18 cellular contexts compared by ENCODE assay signal in genomic region chr4:2064276-2064991, GRCh38. TPM values are rescaled to one million over a fixed set of nuclear protein-coding genes. Genes with fewer than 3 reads are reported as not detected.
DNase-seq lines count a peak whose midpoint lies in the region; ATAC-seq, FAIRE-seq and TF ChIP-seq lines count a peak whose summit lies in the region.
"Had no signal": no experiment of that assay in that cellular context is flagged by ENCODE, and none has a peak within 500 bp of the region (broad histone marks: within the 10 kb centered on the region; RNA-seq: fewer than 3 reads in every experiment).

No MANE protein-coding gene starts in this region.

- 84% methylated on average over 16 of the region's 40 CpGs for WGBS in SK-N-SH (ENCODE audit: low lambda C conversion rate)
- WGBS in small intestine, 3 donors: 29 to 73% (median 65%) methylated on average over 31 to 40 of the region's 40 CpGs

- peaks cover 0 to 22% of the 10 kb centered on the region in 2 experiments; a peak in 1 of 4 replicates for H3K4me1 ChIP-seq in SK-N-SH (ENCODE audit: control insufficient read depth in 1 of 2, insufficient read depth in 2 of 2, low read depth in 1 of 2, low read length in 1 of 2)
- H3K4me1 ChIP-seq in Peyer's patch: peaks cover 0 to 14% (median 5%) of the 10 kb centered on the region in 4 donors
- H3K4me1 ChIP-seq in small intestine (ENCODE audit: control insufficient read depth in 2 of 2, insufficient read depth in 1 of 2, low read depth in 1 of 2, low read length in 1 of 2): no peaks in the 10 kb centered on the region
- H3K4me1 ChIP-seq: BE2C, SJCRH30 had no signal

- no peak overlapping the region for H3K27ac Mint-ChIP-seq in glutamatergic neuron (ENCODE audit: unreplicated experiment)
- no peak overlapping the region for H3K27ac Mint-ChIP-seq in progenitor cell of endocrine pancreas
- H3K27ac Mint-ChIP-seq: type B pancreatic cell had no signal

- no peak for TF ChIP-seq CTCF in SK-N-SH (IDR thresholded peaks at IDR 0.05)
- TF ChIP-seq CTCF in Peyer's patch (IDR thresholded peaks at IDR 0.05): no peak
- TF ChIP-seq CTCF in glutamatergic neuron (IDR thresholded peaks at IDR 0.05; ENCODE audit: partially characterized antibody, unreplicated experiment): no peak
- no peak for TF ChIP-seq CTCF in progenitor cell of endocrine pancreas (IDR thresholded peaks at IDR 0.05; ENCODE audit: unreplicated experiment)

- TF ChIP-seq POLR2A in Peyer's patch (IDR thresholded peaks at IDR 0.05): no peak

- ATAC-seq in SK-N-SH treated with all-trans-retinoic acid at 6 μM for 48 hours (no peak), HG03139 (IDR thresholded peaks at IDR 0.05; ENCODE audit: unreplicated experiment) (no peak)
- ATAC-seq: left lobe of liver had no signal

- peak; percentile 24 for DNase-seq in SK-N-SH
- peak in 2 of 3 donors; percentile 65 to 81 for DNase-seq in Peyer's patch
- peak; percentile 26 for DNase-seq in glutamatergic neuron
- DNase-seq in small intestine: peak; percentile 64
- DNase-seq in dermis blood vessel endothelial cell: no peak
- no peak for DNase-seq in progenitor cell of endocrine pancreas (ENCODE audit: low spot score, unreplicated experiment)
- DNase-seq: activated CD4-positive, CD25-positive, alpha-beta regulatory T cell; BE2C; Karpas-422; NCI-H2107; NCI-H526 treated with DMSO at 0.1 percent for 48 hours; SJCRH30; stimulated activated naive CD4-positive, alpha-beta T cell had no signal

- H3F3A ChIP-seq in SK-N-SH (replicated peaks; ENCODE audit: insufficient read depth): no peaks in the 10 kb centered on the region

- no peak overlapping the region for H3K4me3 ChIP-seq in SK-N-SH (ENCODE audit: low read depth in 2 of 2, low read length in 1 of 2)
- peak overlapping the region in 1 of 4 donors; percentile 26 for H3K4me3 ChIP-seq in Peyer's patch
- peak overlapping the region in 1 of 2 donors; percentile 14 for H3K4me3 ChIP-seq in small intestine (ENCODE audit: low read depth in 1 of 2, low read length in 2 of 2)
- H3K4me3 ChIP-seq: SJCRH30 had no signal

- FAIRE-seq in small intestine (lab: Jason Lieb, UNC): no peak
- FAIRE-seq: bronchial epithelial cell had no signal

- H3K4me3 Mint-ChIP-seq in glutamatergic neuron (ENCODE audit: unreplicated experiment): no peak overlapping the region
- H3K4me3 Mint-ChIP-seq in progenitor cell of endocrine pancreas (ENCODE audit: low read depth): no peak overlapping the region
- H3K4me3 Mint-ChIP-seq: type B pancreatic cell had no signal

- H3K27me3 ChIP-seq in SK-N-SH (ENCODE audit: insufficient read depth): no peaks in the 10 kb centered on the region
- peaks cover 0 to 16% of the 10 kb centered on the region in 2 donors for H3K27me3 ChIP-seq in Peyer's patch
- peaks cover 5 to 19% of the 10 kb centered on the region in 2 donors for H3K27me3 ChIP-seq in small intestine (ENCODE audit: control insufficient read depth in 2 of 2, insufficient read depth in 2 of 2, low read length in 2 of 2)
- H3K27me3 ChIP-seq: BE2C, SJCRH30 had no signal

- CTCF ChIA-PET in SK-N-SH (lab: Yijun Ruan, JAX): no interaction called here

- no peak overlapping the region for H2AFZ ChIP-seq in SK-N-SH (ENCODE audit: low read depth)

- no peak overlapping the region for H3K4me2 ChIP-seq in SK-N-SH

- H3K9me3 ChIP-seq in SK-N-SH: no peaks in the 10 kb centered on the region
- no peaks in the 10 kb centered on the region for H3K9me3 ChIP-seq in Peyer's patch
- H3K9me3 ChIP-seq in small intestine (ENCODE audit: control insufficient read depth, low read depth): no peaks in the 10 kb centered on the region
- H3K9me3 ChIP-seq: BE2C, SJCRH30 had no signal

- no peak for TF ChIP-seq EP300 in SK-N-SH (IDR thresholded peaks at IDR 0.05; ENCODE audit: borderline replicate concordance in 1 of 2, low read depth in 1 of 2, low read length in 1 of 2)

- H3K36me3 Mint-ChIP-seq in glutamatergic neuron (ENCODE audit: unreplicated experiment): no peaks in the 10 kb centered on the region
- H3K36me3 Mint-ChIP-seq in progenitor cell of endocrine pancreas (ENCODE audit: insufficient read depth): peaks cover 3% of the 10 kb centered on the region
- H3K36me3 Mint-ChIP-seq: type B pancreatic cell had no signal

- no peak overlapping the region for H3K9ac ChIP-seq in SK-N-SH

- no peaks in the 10 kb centered on the region for H3K79me2 ChIP-seq in SK-N-SH (ENCODE audit: insufficient read depth)

- H3K36me3 ChIP-seq in SK-N-SH (replicated peaks in 1 of 2; ENCODE audit: control insufficient read depth in 1 of 2, insufficient read depth in 2 of 2, low read length in 1 of 2) (no peaks in the 10 kb centered on the region), Peyer's patch (no peaks in the 10 kb centered on the region), small intestine (ENCODE audit: control insufficient read depth in 2 of 2, insufficient read depth in 2 of 2, low read length in 2 of 2) (no peaks in the 10 kb centered on the region)
- H3K36me3 ChIP-seq: SJCRH30 had no signal

- H3K4me1 Mint-ChIP-seq in glutamatergic neuron (ENCODE audit: low read depth, unreplicated experiment) (no peaks in the 10 kb centered on the region), progenitor cell of endocrine pancreas (ENCODE audit: low read depth) (no peaks in the 10 kb centered on the region)

- H3K27ac ChIP-seq in SK-N-SH (ENCODE audit: low read depth in 2 of 2, low read length in 1 of 2) (no peak overlapping the region), Peyer's patch (no peak overlapping the region), small intestine (ENCODE audit: low read depth in 1 of 2, low read length in 1 of 2) (no peak overlapping the region)
- H3K27ac ChIP-seq: SJCRH30 had no signal

- TF ChIP-seq RAD21 in SK-N-SH (IDR thresholded peaks at IDR 0.05; ENCODE audit: low read length): no peak

- H3K9me3 Mint-ChIP-seq in glutamatergic neuron (ENCODE audit: unreplicated experiment) (peaks cover 4% of the 10 kb centered on the region), progenitor cell of endocrine pancreas (ENCODE audit: low read depth) (no peaks in the 10 kb centered on the region)
- H3K9me3 Mint-ChIP-seq: type B pancreatic cell had no signal

- peaks cover 7% of the 10 kb centered on the region for H3K27me3 Mint-ChIP-seq in glutamatergic neuron (ENCODE audit: unreplicated experiment)
- H3K27me3 Mint-ChIP-seq in progenitor cell of endocrine pancreas: no peaks in the 10 kb centered on the region

- H4K20me1 ChIP-seq in SK-N-SH (ENCODE audit: insufficient read depth): no peaks in the 10 kb centered on the region

- POLR2A ChIA-PET in SK-N-SH (lab: Yijun Ruan, JAX): interaction anchor here (0.6 to 1.3 kb wide), 2 partner anchors 9 to 77 kb away, joined by 4 to 5 read pairs; no protein-coding TSS in a partner anchor

- no peaks in the 10 kb centered on the region for H3K9me2 ChIP-seq in SK-N-SH

TF ChIP-seq in SK-N-SH, 30 proteins besides CTCF, POLR2A, EP300 and RAD21:
- TF ChIP-seq SIN3A (IDR thresholded peaks at IDR 0.05; ENCODE audit: borderline replicate concordance, low read depth, low read length): no peak
- no peak for TF ChIP-seq NRF1 (IDR thresholded peaks at IDR 0.05; ENCODE audit: low read depth, low read length)
- TF ChIP-seq JUND (IDR thresholded peaks at IDR 0.05): no peak

TF ChIP-seq in SK-N-SH treated with all-trans-retinoic acid at 6 μM for 48 hours, 23 proteins besides CTCF, POLR2A, EP300 and RAD21:
- TF ChIP-seq ZFP3 (CRISPR knock-in tag; IDR thresholded peaks at IDR 0.05): no peak
- TF ChIP-seq CSRNP3 (CRISPR knock-in tag; IDR thresholded peaks at IDR 0.05): no peak
- no peak for TF ChIP-seq POU6F1 (CRISPR knock-in tag; IDR thresholded peaks at IDR 0.05; ENCODE audit: borderline replicate concordance, low read depth)
- TF ChIP-seq ZNF8 (CRISPR knock-in tag; IDR thresholded peaks at IDR 0.05): no peak
- no peak for TF ChIP-seq GLIS3 (CRISPR knock-in tag; IDR thresholded peaks at IDR 0.05)
TF ChIP-seq in SK-N-SH treated with all-trans-retinoic acid at 6 μM for 48 hours: peak in this region for 0.

RNA-seq across cellular contexts. Expression of gene NAT8L, which starts 5.3 kb away (rescaled TPM):
- polyA plus RNA-seq in SK-N-SH (2012; rRNA removed) (0.43 and 0.86 TPM in 2 replicates), small intestine (1 to 10 TPM in 1 of 3 donors, under 1 TPM in 1, not detected in 1; under 0.01 to 1.8 TPM)
- polyA plus RNA-seq in SK-N-SH (2012; cell fraction: cytosol; rRNA removed): 0.41 and 0.88 TPM in 2 replicates
- polyA plus RNA-seq in SK-N-SH (2012; cell fraction: nucleus; rRNA removed): 1.7 and 2.8 TPM in 2 replicates
- total RNA-seq in Peyer's patch (under 1 TPM in 1 of 4 donors, not detected in 3; 0.27 TPM), glutamatergic neuron (ENCODE audit: unreplicated experiment) (8.3 TPM), dermis blood vessel endothelial cell (under 0.01 TPM in 2 replicates), progenitor cell of endocrine pancreas (20.7 and 21.8 TPM in 2 replicates)
- total RNA-seq: bronchial epithelial cell had no signal

RNA-seq across cellular contexts. Expression of gene NELFA, which starts 55.7 kb away (rescaled TPM):
- polyA plus RNA-seq in SK-N-SH (2012; rRNA removed) (17.3 and 26.8 TPM in 2 replicates), small intestine (10 to 100 TPM; 12.7 to 23.3 (median 21.9) TPM)
- 12.3 and 17.5 TPM in 2 replicates for polyA plus RNA-seq in SK-N-SH (2012; cell fraction: cytosol; rRNA removed)
- polyA plus RNA-seq in SK-N-SH (2012; cell fraction: nucleus; rRNA removed): 46.8 and 63.7 TPM in 2 replicates
- total RNA-seq in Peyer's patch (10 to 100 TPM; 27.7 to 56.9 (median 42.8) TPM), glutamatergic neuron (ENCODE audit: unreplicated experiment) (39.6 TPM), dermis blood vessel endothelial cell (13.8 and 17.0 TPM in 2 replicates), progenitor cell of endocrine pancreas (52.5 and 54.2 TPM in 2 replicates)

Comparison
In these comparisons a context has a peak if more than half of its experiments do, and no peak if none do; other contexts are left out.
1. DNase-seq: peak in SK-N-SH (single experiment), Peyer's patch (2 of 3), glutamatergic neuron (single experiment) and small intestine (single experiment); none in dermis blood vessel endothelial cell (single experiment) and progenitor cell of endocrine pancreas (single experiment).